12 cellular contexts compared by ENCODE assay signal in genomic region chr17:17942846-17943245, GRCh38. TPM values are rescaled to one million over a fixed set of nuclear protein-coding genes. Genes with fewer than 3 reads are reported as not detected.
DNase-seq lines count a peak whose midpoint lies in the region; ATAC-seq, FAIRE-seq and TF ChIP-seq lines count a peak whose summit lies in the region.
"Had no signal": no experiment of that assay in that cellular context is flagged by ENCODE, and none has a peak within 500 bp of the region (broad histone marks: within the 10 kb centered on the region; RNA-seq: fewer than 3 reads in every experiment).

No MANE protein-coding gene starts in this region.

- H3K36me3 Mint-ChIP-seq in T-helper 17 cell (ENCODE audit: low read depth), result no peaks in the 10 kb centered on the region
- H3K36me3 Mint-ChIP-seq in glutamatergic neuron (ENCODE audit: unreplicated experiment), result no peaks in the 10 kb centered on the region

- H3K36me3 ChIP-seq in testis (ENCODE audit: low read depth, missing control alignments), result no peaks in the 10 kb centered on the region
- H3K36me3 ChIP-seq: ovary had no signal

- H3K27me3 Mint-ChIP-seq in T-helper 17 cell (no peaks in the 10 kb centered on the region), glutamatergic neuron (ENCODE audit: unreplicated experiment) (peaks cover 4% of the 10 kb centered on the region)

- peaks cover 72% of the 10 kb centered on the region for H3K4me1 ChIP-seq in testis

- ATAC-seq in T-helper 17 cell (no peak), GM21723 (IDR thresholded peaks at IDR 0.05; ENCODE audit: unreplicated experiment) (no peak)

- H3K27ac Mint-ChIP-seq in T-helper 17 cell (peak overlapping the region; percentile 24), glutamatergic neuron (ENCODE audit: unreplicated experiment) (peak overlapping the region; percentile 93)

- TF ChIP-seq POLR2A in testis (IDR thresholded peaks at IDR 0.05), result no peak

- H3K27me3 ChIP-seq in testis, result no peaks in the 10 kb centered on the region
- H3K27me3 ChIP-seq: ovary had no signal

- intact Hi-C loops in testis (cut with DNase I; ENCODE audit: low total_unique reads), result no loop called here

- H3K9me3 Mint-ChIP-seq in glutamatergic neuron (ENCODE audit: unreplicated experiment), result peaks cover 8% of the 10 kb centered on the region

- peak overlapping the region; percentile 76 to 79 for H3K27ac ChIP-seq in testis
- H3K27ac ChIP-seq: HL-60 had no signal

- H3K4me3 ChIP-seq in testis, result no peak overlapping the region
- H3K4me3 ChIP-seq: ovary had no signal

- TF ChIP-seq CTCF in glutamatergic neuron (IDR thresholded peaks at IDR 0.05; ENCODE audit: partially characterized antibody, unreplicated experiment) (no peak), testis (IDR thresholded peaks at IDR 0.05) (no peak), GM10266 (IDR thresholded peaks at IDR 0.05; ENCODE audit: control insufficient read depth, insufficient read depth, low read depth, missing control alignments) (no peak)

- FAIRE-seq in urothelium cell line (lab: Jason Lieb, UNC), result no peak

- H3K4me1 Mint-ChIP-seq in T-helper 17 cell (peaks cover 21% of the 10 kb centered on the region), glutamatergic neuron (ENCODE audit: low read depth, unreplicated experiment) (peaks cover 40% of the 10 kb centered on the region)

- H3K9me3 ChIP-seq in T-helper 17 cell (ENCODE audit: control insufficient read depth, low read length, poor library complexity, severe bottlenecking) (no peaks in the 10 kb centered on the region), testis (no peaks in the 10 kb centered on the region)
- H3K9me3 ChIP-seq: ovary had no signal

- DNase-seq in HCEC 1CT, result peak; percentile 59
- no peak for DNase-seq in T-helper 17 cell
- no peak for DNase-seq in glutamatergic neuron
- no peak for DNase-seq in testis
- no peak for DNase-seq in GM10266 (ENCODE audit: extremely low spot score)
- DNase-seq in urothelium cell line (ENCODE audit: low spot score), result no peak
- DNase-seq: central memory CD4-positive, alpha-beta T cell; GDM1; NCI-H2029 treated with DMSO at 0.1 percent for 48 hours; ovary had no signal

- H3K4me3 Mint-ChIP-seq in T-helper 17 cell (no peak overlapping the region), glutamatergic neuron (ENCODE audit: unreplicated experiment) (peak overlapping the region; percentile 51)

RNA-seq across cellular contexts. Expression of gene TOM1L2, which starts 29.4 kb away (rescaled TPM):
- total RNA-seq in T-helper 17 cell, result 10 to 100 TPM; 42.2 to 44.2 TPM
- total RNA-seq in glutamatergic neuron (ENCODE audit: unreplicated experiment), result 62.8 TPM
- total RNA-seq in testis, result 100 to 1,000 TPM; 218 to 221 TPM
- 92.4 TPM for polyA plus RNA-seq in testis (ENCODE audit: insufficient read depth, low read depth, low replicate concordance)

RNA-seq across cellular contexts. Expression of gene DRC3, which starts 29.8 kb away (rescaled TPM):
- not detected for total RNA-seq in T-helper 17 cell
- 0.29 TPM for total RNA-seq in glutamatergic neuron (ENCODE audit: unreplicated experiment)
- total RNA-seq in testis, result 10 to 100 TPM; 21.6 to 22.1 TPM
- polyA plus RNA-seq in testis (ENCODE audit: insufficient read depth, low read depth, low replicate concordance), result 57.4 TPM

Comparison
In these comparisons a context has a peak if more than half of its experiments do, and no peak if none do; other contexts are left out.
1. RNA of gene DRC3, which starts 29.8 kb away (total RNA-seq): 21.6 to 22.1 TPM in testis; 0.29 TPM in glutamatergic neuron (single experiment) and not detected in T-helper 17 cell; every median in the first group is over 10 times any median in the second.